In genomic region chr6:44001318-44001868, GRCh38 we compare ENCODE assay signal across 8 cellular contexts.
DNase-seq lines count a peak whose midpoint lies in the region; ATAC-seq, FAIRE-seq and TF ChIP-seq lines count a peak whose summit lies in the region.

No MANE protein-coding gene starts in this region.

- peak overlapping the region; percentile 63 for H3K27ac Mint-ChIP-seq in astrocyte (ENCODE audit: unreplicated experiment)

- H3K9me3 Mint-ChIP-seq in astrocyte (ENCODE audit: unreplicated experiment) = peaks cover 4% of the 10 kb centered on the region

- H2AFZ ChIP-seq in astrocyte (ENCODE audit: low read depth, low read length) = no peak overlapping the region

- H3K4me1 Mint-ChIP-seq in astrocyte (ENCODE audit: low read depth, unreplicated experiment) = peaks cover 20% of the 10 kb centered on the region

- H3K36me3 ChIP-seq in heart right ventricle (no peaks in the 10 kb centered on the region), astrocyte (ENCODE audit: insufficient read depth, low read length) (no peaks in the 10 kb centered on the region), lung (ENCODE audit: control insufficient read depth in 2 of 2, insufficient read depth in 2 of 2, low read length in 2 of 2) (no peaks in the 10 kb centered on the region), spleen (no peaks in the 10 kb centered on the region)

- 54 to 58% methylated on average over 10 of the region's 10 CpGs for WGBS in heart right ventricle, 2 donors
- WGBS in lung, 2 donors = 42 to 60% methylated on average over 10 of the region's 10 CpGs
- WGBS in spleen, 5 donors = 41 to 60% (median 51%) methylated on average over 8 to 10 of the region's 10 CpGs

- H3K4me3 Mint-ChIP-seq in astrocyte (ENCODE audit: unreplicated experiment) = no peak overlapping the region

- intact Hi-C loops in heart right ventricle (cut with DNase I) (loop anchor here in 3 of 10 donors (5.0 kb wide), 3 partner anchors 61 to 229 kb away; partner anchors contain the start of gene VEGFA (in 2 of the 3)), left ventricle myocardium superior (cut with micrococcal nuclease) (no loop called here), spleen (cut with DNase I; ENCODE audit: low total_unique reads) (no loop called here)

- H3K27ac ChIP-seq in heart right ventricle = peak overlapping the region in 7 of 10 donors; percentile 40 to 95 (median 90)
- H3K27ac ChIP-seq in astrocyte (ENCODE audit: low read depth, low read length) = no peak overlapping the region
- H3K27ac ChIP-seq in lung (ENCODE audit: low read depth in 1 of 2, low read length in 1 of 2) = peak overlapping the region in 1 of 2 donors; percentile 61
- no peak overlapping the region for H3K27ac ChIP-seq in spleen

- H4K20me1 ChIP-seq in astrocyte (ENCODE audit: insufficient read depth, low read length) = no peaks in the 10 kb centered on the region

- no peak for FAIRE-seq in astrocyte (lab: Jason Lieb, UNC)

- DNase-seq in heart right ventricle = no peak
- no peak for DNase-seq in left ventricle myocardium superior
- no peak for DNase-seq in LNCaP clone FGC (ENCODE audit: low read depth)
- no peak for DNase-seq in astrocyte (ENCODE audit: low read depth)
- DNase-seq in lung (ENCODE audit: low spot score) = peak; percentile 68
- no peak for DNase-seq in spleen
- DNase-seq in inferior parietal cortex (ENCODE audit: extremely low spot score) = no peak

- H3K79me2 ChIP-seq in astrocyte (ENCODE audit: insufficient read depth, low read length) = no peaks in the 10 kb centered on the region

- no peaks in the 10 kb centered on the region for H3K36me3 Mint-ChIP-seq in astrocyte (ENCODE audit: low read depth, unreplicated experiment)

- H3K9me3 ChIP-seq in heart right ventricle (no peaks in the 10 kb centered on the region), astrocyte (ENCODE audit: insufficient read depth, low read depth, low read length) (no peaks in the 10 kb centered on the region), lung (ENCODE audit: control insufficient read depth in 2 of 2, insufficient read depth in 1 of 2, low read length in 1 of 2) (no peaks in the 10 kb centered on the region), spleen (no peaks in the 10 kb centered on the region)

- ATAC-seq in heart right ventricle = no peak
- no peak for ATAC-seq in left ventricle myocardium superior
- ATAC-seq in lung (ENCODE audit: insufficient read depth, low FRiP score) = peak; percentile 36
- no peak for ATAC-seq in HG03159 (IDR thresholded peaks at IDR 0.05; ENCODE audit: unreplicated experiment)

- peaks cover 8 to 53% (median 25%) of the 10 kb centered on the region in 9 donors for H3K4me1 ChIP-seq in heart right ventricle
- H3K4me1 ChIP-seq in astrocyte (ENCODE audit: insufficient read depth, low read length) = peaks cover 31% of the 10 kb centered on the region
- peaks cover 0 to 10% of the 10 kb centered on the region in 2 donors for H3K4me1 ChIP-seq in lung (ENCODE audit: control insufficient read depth in 2 of 2, insufficient read depth in 2 of 2, low read length in 2 of 2)
- H3K4me1 ChIP-seq in spleen = peaks cover 11 to 36% (median 22%) of the 10 kb centered on the region in 6 donors

- no peak overlapping the region for H3K4me2 ChIP-seq in astrocyte (ENCODE audit: low read length)

- no peak overlapping the region for H3K9ac ChIP-seq in astrocyte (ENCODE audit: low read length)

- peak in 6 of 9 donors; percentile 24 to 43 (median 36) for TF ChIP-seq CTCF in heart right ventricle (IDR thresholded peaks at IDR 0.05)
- 0 out of 2 replicates have a peak, but pooled peaks have one; percentile 13 for TF ChIP-seq CTCF in LNCaP clone FGC (IDR thresholded peaks at IDR 0.05; ENCODE audit: control insufficient read depth, extremely low read depth, insufficient read depth)
- TF ChIP-seq CTCF in astrocyte (IDR thresholded peaks at IDR 0.05; ENCODE audit: insufficient read depth, low read depth, low read length) = peak; percentile 14
- TF ChIP-seq CTCF in lung (IDR thresholded peaks at IDR 0.05; ENCODE audit: control extremely low read depth, extremely low read depth) = no peak
- TF ChIP-seq CTCF in spleen (IDR thresholded peaks at IDR 0.05 in 8 of 11, conservative IDR thresholded peaks at IDR 0.05 in 3 of 11) = peak in 2 of 11 experiments; percentile 22 to 36

- TF ChIP-seq POLR2A in spleen (IDR thresholded peaks at IDR 0.05) = no peak

- H3K4me3 ChIP-seq in heart right ventricle (no peak overlapping the region), LNCaP clone FGC (ENCODE audit: low read depth, low read length) (no peak overlapping the region), astrocyte (ENCODE audit: insufficient read depth, low read depth, low read length) (no peak overlapping the region), lung (no peak overlapping the region), spleen (no peak overlapping the region)

- H3K27me3 Mint-ChIP-seq in astrocyte (ENCODE audit: low read depth, unreplicated experiment) = peaks cover 14% of the 10 kb centered on the region

- H3K27me3 ChIP-seq in heart right ventricle = peaks cover 0 to 73% (median 27%) of the 10 kb centered on the region in 7 donors
- H3K27me3 ChIP-seq in astrocyte (ENCODE audit: insufficient read depth, low read length) = no peaks in the 10 kb centered on the region
- no peaks in the 10 kb centered on the region for H3K27me3 ChIP-seq in lung (ENCODE audit: control insufficient read depth, insufficient read depth)
- peaks cover 0 to 72% (median 47%) of the 10 kb centered on the region in 7 donors for H3K27me3 ChIP-seq in spleen (replicated peaks in 1 of 7)

Comparison
In these comparisons a context has a peak if more than half of its experiments do, and no peak if none do; other contexts are left out.
1. H3K27ac ChIP-seq: peak in heart right ventricle (7 of 10); none in astrocyte (single experiment) and spleen (0 of 8).